ENCODE assay signal across 23 cellular contexts in genomic region chr1:86068841-86069756, GRCh38.
A peak's percentile ranks its signal among the peaks of the same experiment; 100 is the strongest.
DNase-seq lines count a peak whose midpoint lies in the region; ATAC-seq and TF ChIP-seq lines count a peak whose summit lies in the region.
"Had no signal": no experiment of that assay in that cellular context is flagged by ENCODE, and none has a peak within 500 bp of the region (broad histone marks: within the 10 kb centered on the region; RNA-seq: fewer than 3 reads in every experiment).

No MANE protein-coding gene starts in this region.

- H3K36me3 ChIP-seq in MG63: no peaks in the 10 kb centered on the region
- H3K36me3 ChIP-seq in Karpas-422 (ENCODE audit: insufficient read depth, low read length): no peaks in the 10 kb centered on the region
- H3K36me3 ChIP-seq: WERI-Rb-1 had no signal

- peak; percentile 45 to 53 for ATAC-seq in right cardiac atrium
- no peak for ATAC-seq in HG03565 (IDR thresholded peaks at IDR 0.05; ENCODE audit: unreplicated experiment)
- ATAC-seq: activated T-cell treated with anti-CD3 and anti-CD28 coated beads, Interleukin-2, amount 50 U/mL, for 4 hours; body of pancreas; left lobe of liver; mucosa of descending colon; stimulated activated memory B cell treated with anti-CD40 and anti-IgM and Interleukin-4, amounts not matched to agents 10 μg/mL and 1 μg/mL and 100 μg/mL, for 72 hours had no signal

- H3K27ac ChIP-seq in right cardiac atrium (ENCODE audit: low read length): no peak overlapping the region
- no peak overlapping the region for H3K27ac ChIP-seq in Karpas-422 (ENCODE audit: low read length)
- H3K27ac ChIP-seq: body of pancreas, C4-2B, testis, WERI-Rb-1 had no signal

- H3K27me3 ChIP-seq in MG63 (no peaks in the 10 kb centered on the region), right cardiac atrium (ENCODE audit: control insufficient read depth, insufficient read depth) (no peaks in the 10 kb centered on the region), Karpas-422 (ENCODE audit: low read length) (no peaks in the 10 kb centered on the region)
- H3K27me3 ChIP-seq: body of pancreas, testis had no signal

- no peak overlapping the region for H3K4me2 ChIP-seq in Karpas-422 (ENCODE audit: low read depth, low read length, poor library complexity, severe bottlenecking)

- no peaks in the 10 kb centered on the region for H4K20me1 ChIP-seq in Karpas-422 (ENCODE audit: insufficient read depth, low read depth, low read length)

- no peaks in the 10 kb centered on the region for H3K9me2 ChIP-seq in Karpas-422 (replicated peaks; ENCODE audit: insufficient read depth, low read length)

- WGBS in right cardiac atrium: 66% methylated on average over 3 of the region's 3 CpGs

- intact Hi-C loops in right cardiac atrium (cut with DNase I): no loop called here

- H3K79me2 ChIP-seq in Karpas-422 (ENCODE audit: low read length): no peaks in the 10 kb centered on the region

- no peaks in the 10 kb centered on the region for H3K4me1 ChIP-seq in right cardiac atrium (ENCODE audit: control insufficient read depth, insufficient read depth, low read length)
- no peaks in the 10 kb centered on the region for H3K4me1 ChIP-seq in Karpas-422 (ENCODE audit: low read length)
- H3K4me1 ChIP-seq: body of pancreas, testis had no signal

- H3K9me3 ChIP-seq in MG63: no peaks in the 10 kb centered on the region
- no peaks in the 10 kb centered on the region for H3K9me3 ChIP-seq in right cardiac atrium (ENCODE audit: control insufficient read depth, low read length)
- H3K9me3 ChIP-seq in Karpas-422 (ENCODE audit: low read length): no peaks in the 10 kb centered on the region
- H3K9me3 ChIP-seq: body of pancreas, mucosa of descending colon, testis had no signal

- TF ChIP-seq CTCF in choroid plexus epithelial cell (conservative IDR thresholded peaks at IDR 0.05; ENCODE audit: low read depth, low read length): no peak

- H2AFZ ChIP-seq in Karpas-422 (ENCODE audit: low read length): no peak overlapping the region

- peak; percentile 28 for DNase-seq in DMS53 treated with DMSO at 0.1 percent for 48 hours (lab: John Stamatoyannopoulos, UW; ENCODE audit: unreplicated experiment)
- DNase-seq in MG63: peak; percentile 71
- DNase-seq in choroid plexus epithelial cell (ENCODE audit: low read depth): peak; percentile 42
- peak; percentile 24 to 50 (median 32) for DNase-seq in right cardiac atrium
- DNase-seq in stimulated activated CD4-positive, alpha-beta T cell treated with anti-CD3 and anti-CD28 coated beads, Interleukin-2, amount 100 ng/mL, for 24 hours: no peak
- DNase-seq in Karpas-422: no peak
- DNase-seq in activated naive CD4-positive, alpha-beta T cell treated with Interleukin-2 at 50 U/mL for 16 hours: no peak
- DNase-seq: activated CD4-positive, alpha-beta memory T cell treated with anti-CD3 and anti-CD28 coated beads for 36 hours; activated naive CD4-positive, alpha-beta T cell treated with anti-CD3 and anti-CD28 coated beads, Interleukin-2, amount 10 ng/mL, durations not matched to agents 7 days and 5 days; activated T-cell treated with anti-CD3 and anti-CD28 coated beads, Interleukin-2, amount 50 U/mL, for 4 hours; body of pancreas; mucosa of descending colon; NCI-H1930; NCI-H526; retina; stimulated activated CD4-positive, alpha-beta T cell treated with anti-CD3 and anti-CD28 coated beads, Interleukin-15, amount 100 ng/mL, for 24 hours; T-helper 1 cell; testis; WERI-Rb-1 had no signal

- H3K4me3 ChIP-seq in MG63: no peak overlapping the region
- H3K4me3 ChIP-seq in choroid plexus epithelial cell (ENCODE audit: low read depth, low read length): no peak overlapping the region
- no peak overlapping the region for H3K4me3 ChIP-seq in right cardiac atrium (ENCODE audit: low read length)
- no peak overlapping the region for H3K4me3 ChIP-seq in Karpas-422 (ENCODE audit: low read length)
- H3K4me3 ChIP-seq: body of pancreas, mucosa of descending colon, testis had no signal

- no peak overlapping the region for H3K9ac ChIP-seq in Karpas-422 (ENCODE audit: low read length)

Comparison
In these comparisons a context has a peak if more than half of its experiments do, and no peak if none do; other contexts are left out.
1. DNase-seq: peak in DMS53 treated with DMSO at 0.1 percent for 48 hours (single experiment), MG63 (single experiment), choroid plexus epithelial cell (single experiment) and right cardiac atrium (3 of 3); none in stimulated activated CD4-positive, alpha-beta T cell treated with anti-CD3 and anti-CD28 coated beads, Interleukin-2, amount 100 ng/mL, for 24 hours (0 of 2), Karpas-422 (single experiment) and activated naive CD4-positive, alpha-beta T cell treated with Interleukin-2 at 50 U/mL for 16 hours (single experiment).